In the genomic region with DNA sequence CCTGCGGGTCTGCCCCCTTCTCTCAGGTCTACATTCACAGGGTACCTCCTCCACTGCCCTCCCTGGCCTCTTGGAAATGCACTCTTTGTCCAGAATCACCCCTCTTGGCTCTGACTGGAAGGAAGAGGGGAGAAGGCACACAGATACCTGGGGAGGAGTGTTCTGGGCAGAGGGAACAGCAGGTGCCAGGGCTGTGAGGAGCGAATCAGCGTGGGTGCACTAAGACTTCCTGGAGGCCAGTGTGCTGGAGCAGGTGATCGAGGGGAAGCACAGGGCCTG, we compare ENCODE assay signal across 1 cellular context.
TF ChIP-seq lines count a peak whose summit lies in the region.

No MANE protein-coding gene starts in this region.

TF ChIP-seq in H1, 55 proteins besides CTCF, POLR2A, EP300 and RAD21:
- TF ChIP-seq KDM4A (IDR thresholded peaks at IDR 0.05; ENCODE audit: low read depth, low read length, severe bottlenecking): no peak
- no peak for TF ChIP-seq CREB1 (IDR thresholded peaks at IDR 0.05)
- TF ChIP-seq, protein P1, sequence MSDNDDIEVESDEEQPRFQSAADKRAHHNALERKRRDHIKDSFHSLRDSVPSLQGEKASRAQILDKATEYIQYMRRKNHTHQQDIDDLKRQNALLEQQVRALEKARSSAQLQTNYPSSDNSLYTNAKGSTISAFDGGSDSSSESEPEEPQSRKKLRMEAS (IDR thresholded peaks at IDR 0.05): no peak
- TF ChIP-seq SP4 (IDR thresholded peaks at IDR 0.05; ENCODE audit: low read length): no peak
- no peak for TF ChIP-seq HDAC6 (IDR thresholded peaks at IDR 0.05; ENCODE audit: low read depth, low read length)
- no peak for TF ChIP-seq BACH1 (IDR thresholded peaks at IDR 0.05; ENCODE audit: low read length)
- TF ChIP-seq, protein P2, sequence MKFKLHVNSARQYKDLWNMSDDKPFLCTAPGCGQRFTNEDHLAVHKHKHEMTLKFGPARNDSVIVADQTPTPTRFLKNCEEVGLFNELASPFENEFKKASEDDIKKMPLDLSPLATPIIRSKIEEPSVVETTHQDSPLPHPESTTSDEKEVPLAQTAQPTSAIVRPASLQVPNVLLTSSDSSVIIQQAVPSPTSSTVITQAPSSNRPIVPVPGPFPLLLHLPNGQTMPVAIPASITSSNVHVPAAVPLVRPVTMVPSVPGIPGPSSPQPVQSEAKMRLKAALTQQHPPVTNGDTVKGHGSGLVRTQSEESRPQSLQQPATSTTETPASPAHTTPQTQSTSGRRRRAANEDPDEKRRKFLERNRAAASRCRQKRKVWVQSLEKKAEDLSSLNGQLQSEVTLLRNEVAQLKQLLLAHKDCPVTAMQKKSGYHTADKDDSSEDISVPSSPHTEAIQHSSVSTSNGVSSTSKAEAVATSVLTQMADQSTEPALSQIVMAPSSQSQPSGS (IDR thresholded peaks at IDR 0.05; ENCODE audit: low read length): no peak
- no peak for TF ChIP-seq BCL11A (IDR thresholded peaks at IDR 0.05; ENCODE audit: low read depth in 2 of 2, low read length in 2 of 2)
